11 cellular contexts compared by ENCODE assay signal in genomic region chr12:56718636-56719035, GRCh38. TPM values are rescaled to one million over a fixed set of nuclear protein-coding genes. Genes with fewer than 3 reads are reported as not detected.
DNase-seq lines count a peak whose midpoint lies in the region; ATAC-seq, FAIRE-seq and TF ChIP-seq lines count a peak whose summit lies in the region.
"Had no signal": no experiment of that assay in that cellular context is flagged by ENCODE, and none has a peak within 500 bp of the region (broad histone marks: within the 10 kb centered on the region; RNA-seq: fewer than 3 reads in every experiment).

No MANE protein-coding gene starts in this region.

- intact Hi-C loops in Panc1 (cut with micrococcal nuclease; ENCODE audit: unreplicated experiment) (no loop called here), esophagus muscularis mucosa (cut with DNase I) (no loop called here)

- H3K4me1 ChIP-seq in Panc1 (ENCODE audit: control insufficient read depth, insufficient read depth, low read length) (peaks cover 56% of the 10 kb centered on the region), esophagus muscularis mucosa (peaks cover 73 to 90% (median 83%) of the 10 kb centered on the region in 4 donors)

- TF ChIP-seq CTCF in Panc1 (IDR thresholded peaks at IDR 0.05) (no peak), endothelial cell (IDR thresholded peaks at IDR 0.05; ENCODE audit: unreplicated experiment) (no peak), esophagus muscularis mucosa (IDR thresholded peaks at IDR 0.05) (no peak)

- no peak overlapping the region for H3K4me3 ChIP-seq in Panc1 (ENCODE audit: low read depth in 2 of 2, low read length in 2 of 2)
- H3K4me3 ChIP-seq in esophagus muscularis mucosa: no peak overlapping the region

- no peak for FAIRE-seq in GM12892 (lab: Jason Lieb, UNC)

- BruUV-seq in Panc1 (replicated peaks; lab: Mats Ljungman, UMichigan): no TSS peak

- H3K9me3 Mint-ChIP-seq in activated T-cell treated with anti-CD3 and anti-CD28 coated beads, Interleukin-2, amount 50 U/mL, for 24 hours: no peaks in the 10 kb centered on the region
- H3K9me3 Mint-ChIP-seq in endothelial cell (ENCODE audit: unreplicated experiment): no peaks in the 10 kb centered on the region
- no peaks in the 10 kb centered on the region for H3K9me3 Mint-ChIP-seq in stimulated activated memory B cell treated with anti-CD40 and anti-IgM and Interleukin-4, amounts not matched to agents 10 μg/mL and 1 μg/mL and 100 μg/mL, for 72 hours
- H3K9me3 Mint-ChIP-seq: activated T-cell treated with anti-CD3 and anti-CD28 coated beads, Interleukin-2, amount 50 U/mL, for 4 hours had no signal

- H3K9me3 ChIP-seq in Panc1 (ENCODE audit: control insufficient read depth, insufficient read depth, low read depth, low read length) (no peaks in the 10 kb centered on the region), esophagus muscularis mucosa (no peaks in the 10 kb centered on the region)

- H3K27me3 ChIP-seq in Panc1 (ENCODE audit: control insufficient read depth, insufficient read depth, low read length) (no peaks in the 10 kb centered on the region), esophagus muscularis mucosa (no peaks in the 10 kb centered on the region)

- H3K36me3 ChIP-seq in Panc1 (ENCODE audit: control insufficient read depth, insufficient read depth, low read length) (peaks cover 36% of the 10 kb centered on the region), esophagus muscularis mucosa (peaks cover 21 to 81% (median 62%) of the 10 kb centered on the region in 4 donors)

- peaks cover 75% of the 10 kb centered on the region for H3K4me1 Mint-ChIP-seq in activated T-cell treated with anti-CD3 and anti-CD28 coated beads, Interleukin-2, amount 50 U/mL, for 24 hours (ENCODE audit: low read depth)
- peaks cover 56% of the 10 kb centered on the region for H3K4me1 Mint-ChIP-seq in endothelial cell (ENCODE audit: unreplicated experiment)
- H3K4me1 Mint-ChIP-seq in stimulated activated memory B cell treated with anti-CD40 and anti-IgM and Interleukin-4, amounts not matched to agents 10 μg/mL and 1 μg/mL and 100 μg/mL, for 72 hours: peaks cover 75% of the 10 kb centered on the region

- POLR2A ChIA-PET in Panc1 (lab: Charles Lee): interaction anchor here (0.5 to 1.8 kb wide), 4 partner anchors 23 to 202 kb away, joined by 3 to 9 read pairs (median 5); partner anchors contain the start of gene PTGES3

- TF ChIP-seq POLR2A in esophagus muscularis mucosa (IDR thresholded peaks at IDR 0.05; ENCODE audit: low read depth): no peak
- TF ChIP-seq POLR2A in GM12892 (IDR thresholded peaks at IDR 0.05; ENCODE audit: low read depth, low read length): no peak

- CTCF ChIA-PET in Panc1 (lab: Charles Lee): no interaction called here

- peak overlapping the region; percentile 98 for H3K4me3 Mint-ChIP-seq in activated T-cell treated with anti-CD3 and anti-CD28 coated beads, Interleukin-2, amount 50 U/mL, for 24 hours
- peak overlapping the region; percentile 61 for H3K4me3 Mint-ChIP-seq in endothelial cell (ENCODE audit: unreplicated experiment)
- H3K4me3 Mint-ChIP-seq in stimulated activated memory B cell treated with anti-CD40 and anti-IgM and Interleukin-4, amounts not matched to agents 10 μg/mL and 1 μg/mL and 100 μg/mL, for 72 hours: peak overlapping the region; percentile 38

- peaks cover 88% of the 10 kb centered on the region for H3K36me3 Mint-ChIP-seq in activated T-cell treated with anti-CD3 and anti-CD28 coated beads, Interleukin-2, amount 50 U/mL, for 24 hours (ENCODE audit: low read depth)
- H3K36me3 Mint-ChIP-seq in endothelial cell (ENCODE audit: low read depth, unreplicated experiment): peaks cover 50% of the 10 kb centered on the region
- H3K36me3 Mint-ChIP-seq in stimulated activated memory B cell treated with anti-CD40 and anti-IgM and Interleukin-4, amounts not matched to agents 10 μg/mL and 1 μg/mL and 100 μg/mL, for 72 hours: peaks cover 71% of the 10 kb centered on the region

- DNase-seq in activated T-cell treated with anti-CD3 and anti-CD28 coated beads, Interleukin-2, amount 50 U/mL, for 24 hours: no peak
- no peak for DNase-seq in activated T-cell treated with anti-CD3 and anti-CD28 coated beads, Interleukin-2, amount 50 U/mL, for 1 hour
- DNase-seq in Panc1 (ENCODE audit: low read depth, low spot score) (no peak), endothelial cell (ENCODE audit: low spot score) (no peak), esophagus muscularis mucosa (ENCODE audit: extremely low spot score) (no peak), hepatic stellate cell (ENCODE audit: low spot score) (no peak), GM12892 (ENCODE audit: insufficient read length) (no peak)
- DNase-seq: activated T-cell treated with anti-CD3 and anti-CD28 coated beads, Interleukin-2, amount 50 U/mL, for 4 hours; GDM1; NCI-H187 treated with DMSO at 0.1 percent for 48 hours had no signal

- ATAC-seq in Panc1: peak; percentile 15; the same call in 1 of the 2 replicates
- ATAC-seq in stimulated activated memory B cell treated with anti-CD40 and anti-IgM and Interleukin-4, amounts not matched to agents 10 μg/mL and 1 μg/mL and 100 μg/mL, for 72 hours: no peak
- ATAC-seq: activated T-cell treated with anti-CD3 and anti-CD28 coated beads, Interleukin-2, amount 50 U/mL, for 4 hours had no signal

- no peaks in the 10 kb centered on the region for H3K27me3 Mint-ChIP-seq in activated T-cell treated with anti-CD3 and anti-CD28 coated beads, Interleukin-2, amount 50 U/mL, for 24 hours
- H3K27me3 Mint-ChIP-seq in endothelial cell (ENCODE audit: unreplicated experiment): peaks cover 10% of the 10 kb centered on the region
- no peaks in the 10 kb centered on the region for H3K27me3 Mint-ChIP-seq in stimulated activated memory B cell treated with anti-CD40 and anti-IgM and Interleukin-4, amounts not matched to agents 10 μg/mL and 1 μg/mL and 100 μg/mL, for 72 hours

- H3K27ac Mint-ChIP-seq in activated T-cell treated with anti-CD3 and anti-CD28 coated beads, Interleukin-2, amount 50 U/mL, for 24 hours: peak overlapping the region; percentile 99
- peak overlapping the region; percentile 49 for H3K27ac Mint-ChIP-seq in endothelial cell (ENCODE audit: unreplicated experiment)
- H3K27ac Mint-ChIP-seq in stimulated activated memory B cell treated with anti-CD40 and anti-IgM and Interleukin-4, amounts not matched to agents 10 μg/mL and 1 μg/mL and 100 μg/mL, for 72 hours: peak overlapping the region; percentile 68

- TF ChIP-seq EP300 in esophagus muscularis mucosa (IDR thresholded peaks at IDR 0.05): no peak

- 50% methylated on average over 4 of the region's 4 CpGs for WGBS in esophagus muscularis mucosa

- H3K27ac ChIP-seq in Panc1 (ENCODE audit: low read length) (no peak overlapping the region), esophagus muscularis mucosa (replicated peaks in 1 of 4) (no peak overlapping the region)

- in situ Hi-C loops in Panc1 (cut with HindIII; ENCODE audit: low pct_unique_long_range_greater_than_20kb, low sequenced_read_pairs): no loop called here

RNA-seq across cellular contexts. Expression of gene NACA, which starts 6.5 kb away (rescaled TPM):
- total RNA-seq in Panc1 (2021; ENCODE audit: unreplicated experiment) (716 TPM), endothelial cell (ENCODE audit: unreplicated experiment) (687 TPM), esophagus muscularis mucosa (1,000 to 10,000 TPM in 3 of 4 donors, 100 to 1,000 TPM in 1; 913 to 1,477 (median 1,221) TPM)
- 1,029 TPM for polyA plus RNA-seq in Panc1 (2012; ENCODE audit: insufficient read length)
- 3,019 TPM for polyA plus RNA-seq in GM12892 (2012; ENCODE audit: missing spikeins)

RNA-seq across cellular contexts. Expression of gene PTGES3, which starts 30.6 kb away (rescaled TPM):
- total RNA-seq in Panc1 (2021; ENCODE audit: unreplicated experiment): 339 TPM
- 264 TPM for polyA plus RNA-seq in Panc1 (2012; ENCODE audit: insufficient read length)
- 165 TPM for total RNA-seq in endothelial cell (ENCODE audit: unreplicated experiment)
- total RNA-seq in esophagus muscularis mucosa: 100 to 1,000 TPM in 1 of 4 donors, 10 to 100 TPM in 3; 86.8 to 118 (median 92.0) TPM
- polyA plus RNA-seq in GM12892 (2012; ENCODE audit: missing spikeins): 297 TPM

RNA-seq across cellular contexts. Expression of gene PRIM1, which starts 33.5 kb away (rescaled TPM):
- total RNA-seq in Panc1 (2021; ENCODE audit: unreplicated experiment) (25.0 TPM), endothelial cell (ENCODE audit: unreplicated experiment) (11.2 TPM), esophagus muscularis mucosa (1 to 10 TPM; 2.2 to 4.2 (median 3.2) TPM)
- 8.6 TPM for polyA plus RNA-seq in Panc1 (2012; ENCODE audit: insufficient read length)
- polyA plus RNA-seq in GM12892 (2012; ENCODE audit: missing spikeins): 48.3 TPM

RNA-seq across cellular contexts. Expression of gene HSD17B6, which starts 44.5 kb away (rescaled TPM):
- total RNA-seq in Panc1 (2021; ENCODE audit: unreplicated experiment) (1.7 TPM), endothelial cell (ENCODE audit: unreplicated experiment) (1.8 TPM), esophagus muscularis mucosa (1 to 10 TPM in 2 of 4 donors, under 1 TPM in 2; 0.58 to 1.8 (median 1.00) TPM)
- 1.1 TPM for polyA plus RNA-seq in Panc1 (2012; ENCODE audit: insufficient read length)
- polyA plus RNA-seq in GM12892 (2012; ENCODE audit: missing spikeins): 0.91 TPM

Comparison
In these comparisons a context has a peak if more than half of its experiments do, and no peak if none do; other contexts are left out.
1. H3K27ac Mint-ChIP-seq: peak in every context shown above with its lines; median percentile 99 in activated T-cell treated with anti-CD3 and anti-CD28 coated beads, Interleukin-2, amount 50 U/mL, for 24 hours; 68 in stimulated activated memory B cell treated with anti-CD40 and anti-IgM and Interleukin-4, amounts not matched to agents 10 μg/mL and 1 μg/mL and 100 μg/mL, for 72 hours; 49 in endothelial cell.
2. H3K4me3 Mint-ChIP-seq: peak in every context shown above with its lines; median percentile 98 in activated T-cell treated with anti-CD3 and anti-CD28 coated beads, Interleukin-2, amount 50 U/mL, for 24 hours; 61 in endothelial cell; 38 in stimulated activated memory B cell treated with anti-CD40 and anti-IgM and Interleukin-4, amounts not matched to agents 10 μg/mL and 1 μg/mL and 100 μg/mL, for 72 hours.